Comparison of ENCODE assay signal across 20 cellular contexts in the genomic region with DNA sequence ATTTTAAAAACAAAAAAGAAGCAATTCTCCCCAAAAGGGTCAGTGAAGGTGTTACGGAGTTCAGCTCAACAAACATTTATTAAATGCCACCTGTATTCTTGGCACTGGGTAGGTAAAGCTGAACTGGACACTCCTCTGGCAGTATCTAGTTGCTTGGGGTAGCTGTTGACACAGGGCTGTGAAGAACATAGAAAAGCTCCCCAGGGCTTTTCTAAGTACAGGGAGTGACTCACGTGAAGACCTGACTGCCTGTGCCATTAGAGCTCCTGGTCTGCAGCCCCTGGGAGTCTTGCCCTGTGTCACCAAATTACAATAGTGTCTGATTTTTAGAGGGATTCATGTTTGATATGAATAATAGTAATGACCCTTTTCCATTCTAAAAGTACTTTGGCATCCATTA.
"Had no signal": no experiment of that assay in that cellular context is flagged by ENCODE, and none has a peak within 500 bp of the region (broad histone marks: within the 10 kb centered on the region; RNA-seq: fewer than 3 reads in every experiment).

No MANE protein-coding gene starts in this region.

- H3K27me3 ChIP-seq: breast epithelium, neutrophil, right lobe of liver, tibial nerve had no signal

- H3K27me3 Mint-ChIP-seq: activated CD8-positive, alpha-beta T cell treated with anti-CD3 and anti-CD28 coated beads for 36 hours; activated naive CD4-positive, alpha-beta T cell treated with anti-CD3 and anti-CD28 coated beads, Interleukin-2, amount 50 U/mL, for 24 hours; activated naive CD8-positive, alpha-beta T cell treated with anti-CD3 and anti-CD28 coated beads, Interleukin-2, amount 50 U/mL, for 24 hours; central memory CD8-positive, alpha-beta T cell; dendritic cell treated with granulocyte-macrophage colony-stimulating factor and Interleukin-4, amounts not matched to agents 40 ng/mL and 50 ng/mL, for 4 days had no signal

- DNase-seq: activated CD4-positive, alpha-beta T cell treated with anti-CD3 and anti-CD28 coated beads for 1 hour; activated CD4-positive, alpha-beta T cell treated with anti-CD3 and anti-CD28 coated beads, Interleukin-2, amount 50 U/mL, for 1 hour; activated CD8-positive, alpha-beta T cell treated with anti-CD3 and anti-CD28 coated beads for 36 hours; activated naive CD8-positive, alpha-beta T cell treated with anti-CD3 and anti-CD28 coated beads, Interleukin-2, amount 50 U/mL, for 24 hours; activated T-cell treated with anti-CD3 and anti-CD28 coated beads, Interleukin-2, amount 50 U/mL, for 48 hours; left ventricle myocardium superior; right lobe of liver; stimulated activated CD4-positive, alpha-beta T cell treated with anti-CD3 and anti-CD28 coated beads, Interleukin-2, amount 100 ng/mL, for 48 hours; stimulated activated naive CD4-positive, alpha-beta T cell treated with Interleukin-2 at 50 U/mL for 16 hours; T1000 had no signal

- H3K4me3 Mint-ChIP-seq: activated CD8-positive, alpha-beta T cell treated with anti-CD3 and anti-CD28 coated beads for 36 hours; activated naive CD4-positive, alpha-beta T cell treated with anti-CD3 and anti-CD28 coated beads, Interleukin-2, amount 50 U/mL, for 24 hours; activated naive CD8-positive, alpha-beta T cell treated with anti-CD3 and anti-CD28 coated beads, Interleukin-2, amount 50 U/mL, for 24 hours; central memory CD8-positive, alpha-beta T cell; dendritic cell treated with granulocyte-macrophage colony-stimulating factor and Interleukin-4, amounts not matched to agents 40 ng/mL and 50 ng/mL, for 4 days; nephron had no signal

- H3K27ac Mint-ChIP-seq: activated CD8-positive, alpha-beta T cell treated with anti-CD3 and anti-CD28 coated beads for 36 hours; activated naive CD4-positive, alpha-beta T cell treated with anti-CD3 and anti-CD28 coated beads, Interleukin-2, amount 50 U/mL, for 24 hours; activated naive CD8-positive, alpha-beta T cell treated with anti-CD3 and anti-CD28 coated beads, Interleukin-2, amount 50 U/mL, for 24 hours; activated T-helper 2 cell treated with anti-CD3 and anti-CD28 coated beads, Interferon-gamma antibody, Interleukin-2, Interleukin-4, amounts not matched to agents 10 μg/mL and 5 μg/mL and 100 μg/mL, durations not matched to agents 14 hours and 24 hours and 36 hours; dendritic cell treated with granulocyte-macrophage colony-stimulating factor and Interleukin-4, amounts not matched to agents 40 ng/mL and 50 ng/mL, for 4 days; nephron had no signal

- H3K4me3 ChIP-seq: breast epithelium, right lobe of liver, tibial nerve had no signal

- H3K4me1 Mint-ChIP-seq: activated naive CD4-positive, alpha-beta T cell treated with anti-CD3 and anti-CD28 coated beads, Interleukin-2, amount 50 U/mL, for 24 hours; activated naive CD8-positive, alpha-beta T cell treated with anti-CD3 and anti-CD28 coated beads, Interleukin-2, amount 50 U/mL, for 24 hours; central memory CD8-positive, alpha-beta T cell; nephron had no signal

- H3K36me3 ChIP-seq: breast epithelium had no signal

- H3K9me3 Mint-ChIP-seq: activated CD8-positive, alpha-beta T cell treated with anti-CD3 and anti-CD28 coated beads for 36 hours; activated naive CD4-positive, alpha-beta T cell treated with anti-CD3 and anti-CD28 coated beads, Interleukin-2, amount 50 U/mL, for 24 hours; activated naive CD8-positive, alpha-beta T cell treated with anti-CD3 and anti-CD28 coated beads, Interleukin-2, amount 50 U/mL, for 24 hours; activated T-helper 2 cell treated with anti-CD3 and anti-CD28 coated beads, Interferon-gamma antibody, Interleukin-2, Interleukin-4, amounts not matched to agents 10 μg/mL and 5 μg/mL and 100 μg/mL, durations not matched to agents 14 hours and 24 hours and 36 hours; central memory CD8-positive, alpha-beta T cell; dendritic cell treated with granulocyte-macrophage colony-stimulating factor and Interleukin-4, amounts not matched to agents 40 ng/mL and 50 ng/mL, for 4 days; nephron had no signal

- FAIRE-seq: frontal cortex, islet of Langerhans had no signal
